1 cellular context compared by ENCODE assay signal in genomic region chr21:46634427-46634826, GRCh38.
TF ChIP-seq lines count a peak whose summit lies in the region.

No MANE protein-coding gene starts in this region.

TF ChIP-seq in K562, 482 proteins besides CTCF, POLR2A, EP300 and RAD21 (continued from another document):
- no peak for TF ChIP-seq SETDB1 (IDR thresholded peaks at IDR 0.05; ENCODE audit: low read length)
- no peak for TF ChIP-seq ZFP91 (CRISPR knock-in tag; IDR thresholded peaks at IDR 0.05)
- TF ChIP-seq KLF10 (CRISPR knock-in tag; IDR thresholded peaks at IDR 0.05) = no peak
- TF ChIP-seq GABPA (tag; conservative IDR thresholded peaks at IDR 0.05; ENCODE audit: low read depth) = peak; percentile 58
- no peak for TF ChIP-seq FOXP1 (CRISPR knock-in tag; IDR thresholded peaks at IDR 0.05)
- no peak for TF ChIP-seq TOE1 (IDR thresholded peaks at IDR 0.05; ENCODE audit: borderline replicate concordance)
- TF ChIP-seq TOE1 (CRISPR knock-in tag; IDR thresholded peaks at IDR 0.05; ENCODE audit: borderline replicate concordance, low read depth) = no peak
